Comparison of ENCODE assay signal across 24 cellular contexts in the genomic region with DNA sequence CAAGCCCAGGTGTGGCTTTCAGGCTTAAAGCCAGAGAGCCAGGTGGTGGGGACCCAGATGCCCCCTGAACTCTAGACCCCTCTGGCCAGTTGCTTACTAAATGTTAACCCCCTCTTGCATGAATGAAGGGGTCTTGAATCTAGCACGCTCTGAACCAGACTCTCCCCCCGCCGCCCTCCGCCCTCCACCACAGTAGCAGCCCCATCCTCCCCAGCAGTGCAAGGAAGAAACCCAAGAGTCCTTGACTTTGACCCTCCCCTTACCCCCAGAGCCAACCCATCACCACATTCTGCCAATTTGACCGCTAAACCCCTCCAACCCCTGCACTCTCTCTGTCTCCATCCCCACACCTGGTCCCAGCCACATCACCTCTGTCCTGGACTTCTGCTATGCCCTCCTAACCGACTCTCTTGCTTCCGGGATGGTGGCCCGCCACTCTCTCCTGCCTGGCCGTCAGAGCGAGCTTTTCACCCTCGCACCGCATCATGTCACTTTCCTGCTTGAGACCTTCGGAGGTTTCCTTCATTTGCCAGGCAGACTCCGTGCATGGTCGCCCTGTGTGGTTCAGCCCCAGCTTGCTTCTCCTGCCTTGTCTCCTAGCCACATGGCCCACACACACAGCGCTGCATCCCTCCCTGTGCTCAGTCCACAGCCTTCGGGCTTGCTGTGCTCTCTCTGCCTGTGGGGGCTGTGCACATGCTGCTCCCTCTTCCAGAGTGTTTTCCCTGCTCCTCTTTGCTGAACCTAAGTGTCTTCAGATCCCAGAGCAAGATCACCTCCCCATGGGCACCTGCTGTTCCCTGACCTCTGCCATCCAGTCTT.
"Had no signal": no experiment of that assay in that cellular context is flagged by ENCODE, and none has a peak within 500 bp of the region (broad histone marks: within the 10 kb centered on the region; RNA-seq: fewer than 3 reads in every experiment).

No MANE protein-coding gene starts in this region.

- H3K36me3 Mint-ChIP-seq: natural killer cell; stimulated activated naive B cell treated with anti-CD40 and anti-IgM and Interleukin-4, amounts not matched to agents 10 μg/mL and 1 μg/mL and 100 μg/mL, for 72 hours had no signal

- H3K4me3 ChIP-seq: coronary artery, esophagus squamous epithelium, heart right ventricle, left lung, psoas muscle, sigmoid colon, suprapubic skin, transverse colon had no signal

- H3K4me3 Mint-ChIP-seq: natural killer cell; neural crest cell; stimulated activated naive B cell treated with anti-CD40 and anti-IgM and Interleukin-4, amounts not matched to agents 10 μg/mL and 1 μg/mL and 100 μg/mL, for 72 hours; stimulated activated naive CD8-positive, alpha-beta T cell treated with anti-CD3 and anti-CD28 coated beads, Interleukin-15, amount 100 ng/mL, for 72 hours had no signal

- H3K79me2 ChIP-seq: parathyroid adenoma had no signal

- ATAC-seq: heart right ventricle; left cardiac atrium; left lung; natural killer cell; psoas muscle; right cardiac atrium; stimulated activated naive B cell treated with anti-CD40 and anti-IgM and Interleukin-4, amounts not matched to agents 10 μg/mL and 1 μg/mL and 100 μg/mL, for 72 hours; stimulated activated naive CD8-positive, alpha-beta T cell treated with anti-CD3 and anti-CD28 coated beads, Interleukin-15, amount 100 ng/mL, for 72 hours had no signal

- H3K36me3 ChIP-seq: esophagus squamous epithelium, heart right ventricle, left lung, sigmoid colon, transverse colon had no signal

- H3K9me3 Mint-ChIP-seq: natural killer cell; neural crest cell; stimulated activated naive CD8-positive, alpha-beta T cell treated with anti-CD3 and anti-CD28 coated beads, Interleukin-15, amount 100 ng/mL, for 72 hours had no signal

- H2AFZ ChIP-seq: parathyroid adenoma had no signal

- H3K4me1 Mint-ChIP-seq: natural killer cell; stimulated activated naive B cell treated with anti-CD40 and anti-IgM and Interleukin-4, amounts not matched to agents 10 μg/mL and 1 μg/mL and 100 μg/mL, for 72 hours; stimulated activated naive CD8-positive, alpha-beta T cell treated with anti-CD3 and anti-CD28 coated beads, Interleukin-15, amount 100 ng/mL, for 72 hours had no signal

- H3K27me3 ChIP-seq: esophagus squamous epithelium, heart right ventricle, left lung, sigmoid colon, suprapubic skin, transverse colon had no signal

- H3K27ac Mint-ChIP-seq: natural killer cell; stimulated activated naive B cell treated with anti-CD40 and anti-IgM and Interleukin-4, amounts not matched to agents 10 μg/mL and 1 μg/mL and 100 μg/mL, for 72 hours had no signal

- H3K4me1 ChIP-seq: esophagus squamous epithelium, heart right ventricle, left lung, parathyroid adenoma, psoas muscle, sigmoid colon had no signal

- H3K27ac ChIP-seq: coronary artery, esophagus squamous epithelium, heart right ventricle, left lung, parathyroid adenoma, psoas muscle, sigmoid colon, suprapubic skin, transverse colon had no signal

- DNase-seq: dermis blood vessel endothelial cell; effector memory CD4-positive, alpha-beta T cell; erythroblast; esophagus squamous epithelium; foreskin melanocyte; glutamatergic neuron; heart right ventricle; hippocampal formation; left cardiac atrium; left lung; mammary epithelial cell; mesendoderm; natural killer cell; psoas muscle; right cardiac atrium; sigmoid colon; stimulated activated CD4-positive, alpha-beta T cell treated with anti-CD3 and anti-CD28 coated beads, Interleukin-4, amount 100 ng/mL, for 4 hours; stimulated activated naive B cell treated with anti-CD40 and anti-IgM and Interleukin-4, amounts not matched to agents 10 μg/mL and 1 μg/mL and 100 μg/mL, for 72 hours; stimulated activated naive CD8-positive, alpha-beta T cell treated with anti-CD3 and anti-CD28 coated beads, Interleukin-15, amount 100 ng/mL, for 72 hours; transverse colon had no signal

- H3K9me3 ChIP-seq: esophagus squamous epithelium, left lung, psoas muscle, sigmoid colon, suprapubic skin, transverse colon had no signal
